ENCODE assay signal across 18 cellular contexts in the genomic region with DNA sequence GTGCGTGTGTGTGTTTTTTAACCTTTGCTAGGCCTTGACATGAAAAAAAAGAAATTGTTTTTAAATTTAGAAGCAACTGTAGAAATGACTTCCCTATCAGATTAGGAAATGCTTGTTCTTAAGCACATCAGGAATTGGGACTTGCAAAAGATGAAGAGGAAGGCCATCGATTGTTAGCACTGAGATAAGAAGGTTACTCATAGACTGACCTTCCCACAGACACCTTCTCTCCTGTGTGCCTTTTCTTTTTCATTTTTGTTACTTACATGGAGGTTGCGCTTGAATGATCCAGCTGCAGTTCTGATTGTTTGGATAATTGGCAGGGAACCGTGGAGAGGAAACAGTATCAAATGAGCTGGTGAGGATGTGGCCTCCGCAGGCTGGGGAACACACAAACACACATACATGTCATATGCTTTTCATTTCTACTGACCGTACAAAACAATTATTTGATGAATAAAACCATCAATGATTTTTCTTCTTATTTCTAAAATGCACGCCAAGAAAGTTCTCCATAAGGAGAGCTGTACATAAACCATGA.
DNase-seq lines count a peak whose midpoint lies in the region; FAIRE-seq and TF ChIP-seq lines count a peak whose summit lies in the region.
"Had no signal": no experiment of that assay in that cellular context is flagged by ENCODE, and none has a peak within 500 bp of the region (broad histone marks: within the 10 kb centered on the region; RNA-seq: fewer than 3 reads in every experiment).

No MANE protein-coding gene starts in this region.

- 70% methylated on average over 7 of the region's 7 CpGs for WGBS in esophagus muscularis mucosa

- CTCF ChIA-PET in GM10248 (lab: Yijun Ruan, JAX): no interaction called here

- peak overlapping the region in 1 of 4 donors; percentile 24 for H3K27ac ChIP-seq in esophagus muscularis mucosa (replicated peaks in 1 of 4)
- H3K27ac ChIP-seq: A549, colonic mucosa had no signal

- H3K4me3 ChIP-seq in esophagus muscularis mucosa: no peak overlapping the region
- H3K4me3 ChIP-seq: A549, colonic mucosa had no signal

- TF ChIP-seq POLR2A in esophagus muscularis mucosa (IDR thresholded peaks at IDR 0.05; ENCODE audit: low read depth): no peak

- intact Hi-C loops in esophagus muscularis mucosa (cut with DNase I): no loop called here

- no peak for FAIRE-seq in RCC 7860 (lab: Jason Lieb, UNC)
- FAIRE-seq: A549, GM18507, H54 had no signal

- no peaks in the 10 kb centered on the region for H3K27me3 ChIP-seq in esophagus muscularis mucosa
- H3K27me3 ChIP-seq: colonic mucosa had no signal

- POLR2A ChIA-PET in GM10248 (lab: Yijun Ruan, JAX): no interaction called here

- DNase-seq in NCI-H510A treated with DMSO at 0.1 percent for 48 hours (lab: John Stamatoyannopoulos, UW) (peak; percentile 34), NCI-H510A (lab: John Stamatoyannopoulos, UW) (no peak), RCC 7860 (ENCODE audit: low spot score) (peak; percentile 44), glomerular visceral epithelial cell (ENCODE audit: extremely low spot score) (peak; percentile 30), retina (peak; percentile 45), A172 (ENCODE audit: low spot score) (no peak), esophagus muscularis mucosa (ENCODE audit: extremely low spot score) (no peak), GM10248 (ENCODE audit: extremely low spot score) (no peak)
- DNase-seq: amniotic stem cell; colonic mucosa; GF-D8; naive thymus-derived CD8-positive, alpha-beta T cell; NCI-H1105; NCI-H446; stimulated activated naive B cell treated with anti-CD40 and anti-IgM and Interleukin-4, amounts not matched to agents 10 μg/mL and 1 μg/mL and 100 μg/mL, for 72 hours had no signal

- no peaks in the 10 kb centered on the region for H3K36me3 ChIP-seq in esophagus muscularis mucosa
- H3K36me3 ChIP-seq: colonic mucosa had no signal

- peaks cover 3 to 13% (median 10%) of the 10 kb centered on the region in 4 donors for H3K4me1 ChIP-seq in esophagus muscularis mucosa
- H3K4me1 ChIP-seq: A549, colonic mucosa had no signal

- no peak for TF ChIP-seq CTCF in esophagus muscularis mucosa (IDR thresholded peaks at IDR 0.05)
- TF ChIP-seq CTCF in GM10248 (IDR thresholded peaks at IDR 0.05; ENCODE audit: control extremely low read depth, extremely low read depth, low read depth, missing control alignments): no peak

- no peak for TF ChIP-seq EP300 in esophagus muscularis mucosa (IDR thresholded peaks at IDR 0.05)

- no peaks in the 10 kb centered on the region for H3K9me3 ChIP-seq in esophagus muscularis mucosa
- H3K9me3 ChIP-seq: A549, colonic mucosa had no signal

Comparison
In these comparisons a context has a peak if more than half of its experiments do, and no peak if none do; other contexts are left out.
1. DNase-seq: peak in NCI-H510A treated with DMSO at 0.1 percent for 48 hours (single experiment), RCC 7860 (single experiment), glomerular visceral epithelial cell (single experiment) and retina (single experiment); none in NCI-H510A (single experiment), A172 (single experiment), esophagus muscularis mucosa (single experiment) and GM10248 (single experiment).